8 cellular contexts compared by ENCODE assay signal in the genomic region with DNA sequence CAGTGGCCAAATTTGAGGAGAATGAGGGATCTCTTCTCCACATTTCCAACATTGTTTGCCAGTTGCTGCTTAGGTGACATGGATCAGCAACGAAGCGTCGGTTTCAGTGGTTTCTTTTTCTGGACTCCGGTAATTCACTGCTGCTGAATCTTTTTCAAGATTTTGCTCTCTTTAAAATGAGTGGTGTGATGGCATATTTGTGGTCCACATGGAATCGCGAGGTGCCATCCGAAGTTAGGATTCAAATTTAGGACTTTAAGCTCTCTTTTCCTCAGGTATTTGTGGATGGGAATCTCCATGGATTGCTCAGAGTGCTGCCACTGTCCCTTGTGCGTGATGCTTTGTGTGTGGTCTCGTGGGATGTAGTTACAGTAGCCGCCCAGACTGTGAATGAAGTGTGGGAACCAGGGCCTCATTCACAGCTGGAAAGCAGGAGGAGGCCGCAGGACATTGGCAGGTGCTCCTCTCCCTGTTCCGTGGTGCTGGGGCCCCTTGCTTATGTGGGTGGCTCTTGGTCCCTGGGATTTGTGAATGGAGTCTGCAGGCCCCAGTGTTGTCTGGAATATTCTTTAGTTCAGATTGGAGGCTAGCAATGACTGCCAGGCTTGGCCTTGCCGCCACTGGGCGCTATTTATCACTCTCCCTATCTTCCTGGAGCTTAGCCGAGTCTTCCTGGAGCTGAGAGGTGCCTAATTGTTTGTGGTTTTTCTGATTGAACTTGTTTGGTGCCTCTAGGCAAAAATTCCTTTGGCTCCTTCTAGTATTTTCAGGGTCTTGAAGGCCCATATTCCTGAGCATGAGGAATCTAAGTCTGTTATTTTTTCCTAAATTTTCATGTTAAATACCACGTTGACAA. TPM values are rescaled to one million over a fixed set of nuclear protein-coding genes. Genes with fewer than 3 reads are reported as not detected.
DNase-seq lines count a peak whose midpoint lies in the region; ATAC-seq lines count a peak whose summit lies in the region.

No MANE protein-coding gene starts in this region.

- H3K4me3 Mint-ChIP-seq in activated naive CD8-positive, alpha-beta T cell treated with anti-CD3 and anti-CD28 coated beads, Interleukin-2, amount 10 ng/mL, durations not matched to agents 7 days and 5 days = peak overlapping the region; percentile 95
- peak overlapping the region; percentile 90 for H3K4me3 Mint-ChIP-seq in stimulated activated effector memory CD8-positive, alpha-beta T cell treated with anti-CD3 and anti-CD28 coated beads, Interleukin-12 subunit alpha, Interleukin-12 subunit beta, amount 100 ng/mL, for 72 hours

- H3K4me1 Mint-ChIP-seq in activated naive CD8-positive, alpha-beta T cell treated with anti-CD3 and anti-CD28 coated beads, Interleukin-2, amount 10 ng/mL, durations not matched to agents 7 days and 5 days = peaks cover 34% of the 10 kb centered on the region
- H3K4me1 Mint-ChIP-seq in stimulated activated effector memory CD8-positive, alpha-beta T cell treated with anti-CD3 and anti-CD28 coated beads, Interleukin-12 subunit alpha, Interleukin-12 subunit beta, amount 100 ng/mL, for 72 hours = peaks cover 43% of the 10 kb centered on the region

- H3K36me3 Mint-ChIP-seq in activated naive CD8-positive, alpha-beta T cell treated with anti-CD3 and anti-CD28 coated beads, Interleukin-2, amount 10 ng/mL, durations not matched to agents 7 days and 5 days = peaks cover 12% of the 10 kb centered on the region
- peaks cover 87% of the 10 kb centered on the region for H3K36me3 Mint-ChIP-seq in stimulated activated effector memory CD8-positive, alpha-beta T cell treated with anti-CD3 and anti-CD28 coated beads, Interleukin-12 subunit alpha, Interleukin-12 subunit beta, amount 100 ng/mL, for 72 hours

- DNase-seq in NCI-H345 (lab: John Stamatoyannopoulos, UW) (peak; percentile 13), NCI-H345 treated with DMSO at 0.1 percent for 48 hours (lab: John Stamatoyannopoulos, UW; ENCODE audit: unreplicated experiment) (no peak), M059J (ENCODE audit: low read depth) (peak; percentile 75), iPS-NIHi7 (ENCODE audit: extremely low spot score) (peak; percentile 15), NOMO-1 (lab: John Stamatoyannopoulos, UW; ENCODE audit: unreplicated experiment in 2 of 2) (no peak)
- DNase-seq in activated naive CD8-positive, alpha-beta T cell treated with anti-CD3 and anti-CD28 coated beads, Interleukin-2, amount 10 ng/mL, durations not matched to agents 7 days and 5 days = no peak
- DNase-seq in stimulated activated effector memory CD8-positive, alpha-beta T cell treated with anti-CD3 and anti-CD28 coated beads, Interleukin-12 subunit alpha, Interleukin-12 subunit beta, amount 100 ng/mL, for 72 hours (ENCODE audit: low spot score in 2 of 2) = no peak

- no peaks in the 10 kb centered on the region for H3K27me3 Mint-ChIP-seq in activated naive CD8-positive, alpha-beta T cell treated with anti-CD3 and anti-CD28 coated beads, Interleukin-2, amount 10 ng/mL, durations not matched to agents 7 days and 5 days

- no peak for ATAC-seq in activated naive CD8-positive, alpha-beta T cell treated with anti-CD3 and anti-CD28 coated beads, Interleukin-2, amount 10 ng/mL, durations not matched to agents 7 days and 5 days (ENCODE audit: low read depth)
- no peak for ATAC-seq in stimulated activated effector memory CD8-positive, alpha-beta T cell treated with anti-CD3 and anti-CD28 coated beads, Interleukin-12 subunit alpha, Interleukin-12 subunit beta, amount 100 ng/mL, for 72 hours
- no peak for ATAC-seq in HG02884 (IDR thresholded peaks at IDR 0.05; ENCODE audit: unreplicated experiment)

- peak overlapping the region; percentile 91 for H3K27ac Mint-ChIP-seq in activated naive CD8-positive, alpha-beta T cell treated with anti-CD3 and anti-CD28 coated beads, Interleukin-2, amount 10 ng/mL, durations not matched to agents 7 days and 5 days
- peak overlapping the region; percentile 98 for H3K27ac Mint-ChIP-seq in stimulated activated effector memory CD8-positive, alpha-beta T cell treated with anti-CD3 and anti-CD28 coated beads, Interleukin-12 subunit alpha, Interleukin-12 subunit beta, amount 100 ng/mL, for 72 hours

- POLR2A ChIA-PET in activated naive CD8-positive, alpha-beta T cell treated with anti-CD3 and anti-CD28 coated beads, Interleukin-2, amount 10 ng/mL, durations not matched to agents 7 days and 5 days (lab: Charles Lee) = interaction anchor here (1.1 to 1.5 kb wide), 3 partner anchors 20 to 101 kb away, joined by 3 read pairs; no protein-coding TSS in a partner anchor

- H3K9me3 Mint-ChIP-seq in activated naive CD8-positive, alpha-beta T cell treated with anti-CD3 and anti-CD28 coated beads, Interleukin-2, amount 10 ng/mL, durations not matched to agents 7 days and 5 days = no peaks in the 10 kb centered on the region
- no peaks in the 10 kb centered on the region for H3K9me3 Mint-ChIP-seq in stimulated activated effector memory CD8-positive, alpha-beta T cell treated with anti-CD3 and anti-CD28 coated beads, Interleukin-12 subunit alpha, Interleukin-12 subunit beta, amount 100 ng/mL, for 72 hours

RNA-seq across cellular contexts. Expression of a gene that starts 1.5 kb away (rescaled TPM):
- total RNA-seq in M059J (2014; rRNA removed; shearing (Covaris generic)) = 75.2 and 139 TPM in 2 replicates
- 100 to 1,000 TPM; 344 to 354 TPM for total RNA-seq in activated naive CD8-positive, alpha-beta T cell treated with anti-CD3 and anti-CD28 coated beads, Interleukin-2, amount 10 ng/mL, durations not matched to agents 7 days and 5 days

RNA-seq across cellular contexts. Expression of a gene that starts 30.3 kb away (rescaled TPM):
- total RNA-seq in M059J (2014; rRNA removed; shearing (Covaris generic)) = 34.1 and 42.4 TPM in 2 replicates
- total RNA-seq in activated naive CD8-positive, alpha-beta T cell treated with anti-CD3 and anti-CD28 coated beads, Interleukin-2, amount 10 ng/mL, durations not matched to agents 7 days and 5 days = 100 to 1,000 TPM; 155 to 156 TPM

RNA-seq across cellular contexts. Expression of a gene that starts 45.6 kb away (rescaled TPM):
- 14.3 and 19.7 TPM in 2 replicates for total RNA-seq in M059J (2014; rRNA removed; shearing (Covaris generic))
- 10 to 100 TPM; 35.9 to 37.7 TPM for total RNA-seq in activated naive CD8-positive, alpha-beta T cell treated with anti-CD3 and anti-CD28 coated beads, Interleukin-2, amount 10 ng/mL, durations not matched to agents 7 days and 5 days

Comparison
In these comparisons a context has a peak if more than half of its experiments do, and no peak if none do; other contexts are left out.
1. DNase-seq: peak in NCI-H345 (single experiment), M059J (single experiment) and iPS-NIHi7 (single experiment); none in NCI-H345 treated with DMSO at 0.1 percent for 48 hours (single experiment), activated naive CD8-positive, alpha-beta T cell treated with anti-CD3 and anti-CD28 coated beads, Interleukin-2, amount 10 ng/mL, durations not matched to agents 7 days and 5 days (single experiment), stimulated activated effector memory CD8-positive, alpha-beta T cell treated with anti-CD3 and anti-CD28 coated beads, Interleukin-12 subunit alpha, Interleukin-12 subunit beta, amount 100 ng/mL, for 72 hours (0 of 2) and NOMO-1 (0 of 2).